Comparison of ENCODE assay signal across 19 cellular contexts in genomic region chr19:53034948-53035675, GRCh38. TPM values are rescaled to one million over a fixed set of nuclear protein-coding genes. Genes with fewer than 3 reads are reported as not detected.
A peak's percentile ranks its signal among the peaks of the same experiment; 100 is the strongest.
DNase-seq lines count a peak whose midpoint lies in the region; ATAC-seq, FAIRE-seq and TF ChIP-seq lines count a peak whose summit lies in the region.
"Had no signal": no experiment of that assay in that cellular context is flagged by ENCODE, and none has a peak within 500 bp of the region (broad histone marks: within the 10 kb centered on the region; RNA-seq: fewer than 3 reads in every experiment).

No MANE protein-coding gene starts in this region.

- no peak overlapping the region for H3K9ac ChIP-seq in HepG2 (ENCODE audit: insufficient read depth, low read depth, low read length)

- no peak for ATAC-seq in HepG2
- no peak for ATAC-seq in right lobe of liver
- ATAC-seq in GM18858 (IDR thresholded peaks at IDR 0.05; ENCODE audit: unreplicated experiment), result no peak
- ATAC-seq: Right ventricle myocardium inferior had no signal

- in situ Hi-C loops in HepG2 (cut with HindIII; ENCODE audit: extremely low pct_ligation_motif_present, low pct_unique_long_range_greater_than_20kb), result no loop called here

- H3K36me3 Mint-ChIP-seq in brain (peaks cover 4% of the 10 kb centered on the region), type B pancreatic cell (peaks cover 3% of the 10 kb centered on the region)

- BruUV-seq in HepG2 (replicated peaks; lab: Mats Ljungman, UMichigan), result no TSS peak

- no peaks in the 10 kb centered on the region; a peak in 1 of 5 replicates for H3K27me3 ChIP-seq in HepG2 (ENCODE audit: control insufficient read depth in 1 of 2, insufficient read depth in 2 of 2, low read length in 2 of 2)
- no peaks in the 10 kb centered on the region for H3K27me3 ChIP-seq in right lobe of liver

- H3K4me3 Mint-ChIP-seq in brain (peak overlapping the region in 3 of 5 experiments; percentile 20 to 28 (median 25)), type B pancreatic cell (peak overlapping the region; percentile 74)
- H3K4me3 Mint-ChIP-seq: H9 had no signal

- H3K36me3 ChIP-seq in HepG2 (replicated peaks in 1 of 2; ENCODE audit: control insufficient read depth in 1 of 2, insufficient read depth in 2 of 2, low read length in 2 of 2), result no peaks in the 10 kb centered on the region
- H3K36me3 ChIP-seq in right lobe of liver, result no peaks in the 10 kb centered on the region

- H3K4me1 Mint-ChIP-seq in brain, result peaks cover 5% of the 10 kb centered on the region
- H3K4me1 Mint-ChIP-seq in type B pancreatic cell (ENCODE audit: unreplicated experiment), result peaks cover 20% of the 10 kb centered on the region

- H3K27ac ChIP-seq in HepG2 (ENCODE audit: extremely low read length, insufficient read depth, low read length) (no peak overlapping the region), right lobe of liver (no peak overlapping the region)
- H3K27ac ChIP-seq: HL-60 had no signal

- POLR2A ChIA-PET in HepG2 (lab: Yijun Ruan, JAX), result no interaction called here

- no peak overlapping the region for H3K4me2 ChIP-seq in HepG2 (ENCODE audit: low read depth, low read length)

- H3K4me1 ChIP-seq in HepG2 (ENCODE audit: insufficient read depth, low read length), result no peaks in the 10 kb centered on the region
- H3K4me1 ChIP-seq in right lobe of liver, result no peaks in the 10 kb centered on the region

- H3K27me3 Mint-ChIP-seq in brain, result peaks cover 25% of the 10 kb centered on the region
- H3K27me3 Mint-ChIP-seq in type B pancreatic cell, result no peaks in the 10 kb centered on the region

- WGBS in HepG2 (ENCODE audit: low lambda C conversion rate), result 7% methylated on average over 3 of the region's 4 CpGs
- WGBS in right lobe of liver (ENCODE audit: insufficient coverage, low coverage, low lambda C conversion rate, missing lambda C conversion rate), result 57% methylated on average over 4 of the region's 4 CpGs

- TF ChIP-seq POLR2A in HepG2 (IDR thresholded peaks at IDR 0.05; ENCODE audit: insufficient read depth in 1 of 2, low read depth in 2 of 2, low read length in 2 of 2) (no peak), right lobe of liver (IDR thresholded peaks at IDR 0.05) (no peak)

- CTCF ChIA-PET in HepG2 (lab: Yijun Ruan, JAX; ENCODE audit: low intra/inter-chr PET ratio, low total read pairs), result no interaction called here

- DNase-seq in HepG2 (ENCODE audit: low spot score) (no peak), right lobe of liver (no peak), kidney tubule cell (ENCODE audit: low spot score) (peak; percentile 96), type B pancreatic cell (ENCODE audit: extremely low spot score, unreplicated experiment) (no peak), dedifferentiated amniotic fluid mesenchymal stem cell (ENCODE audit: extremely low spot score) (no peak), RCC 7860 (ENCODE audit: low spot score) (no peak)
- DNase-seq: C1 segment of cervical spinal cord, H9, NCI-H1417 treated with DMSO at 0.1 percent for 48 hours, NCI-H1930, NCI-H446 treated with DMSO at 0.1 percent for 48 hours, NCI-H748 treated with DMSO at 0.1 percent for 48 hours had no signal

- no peak for TF ChIP-seq RAD21 in HepG2 (CRISPR knock-in tag; IDR thresholded peaks at IDR 0.05)

- peaks cover 54% of the 10 kb centered on the region for H3K9me3 ChIP-seq in HepG2 (ENCODE audit: low read length)
- no peaks in the 10 kb centered on the region for H3K9me3 ChIP-seq in right lobe of liver

- H3K27ac Mint-ChIP-seq in brain (no peak overlapping the region), type B pancreatic cell (peak overlapping the region; percentile 91)
- H3K27ac Mint-ChIP-seq: H9 had no signal

- no peaks in the 10 kb centered on the region for H3K79me2 ChIP-seq in HepG2 (ENCODE audit: insufficient read depth, low read length)

- H3K4me3 ChIP-seq in HepG2 (replicated peaks in 1 of 3; ENCODE audit: insufficient read depth in 1 of 3, low read depth in 2 of 3, low read length in 3 of 3) (no peak overlapping the region), right lobe of liver (no peak overlapping the region)

- H3K9me3 Mint-ChIP-seq in brain (peaks cover 8 to 31% (median 20%) of the 10 kb centered on the region in 5 experiments), type B pancreatic cell (no peaks in the 10 kb centered on the region)

- H4K20me1 ChIP-seq in HepG2 (ENCODE audit: insufficient read depth, low read length), result no peaks in the 10 kb centered on the region

- TF ChIP-seq CTCF in HepG2 (CRISPR knock-in tag; IDR thresholded peaks at IDR 0.05) (no peak), right lobe of liver (IDR thresholded peaks at IDR 0.05) (no peak), brain (conservative IDR thresholded peaks at IDR 0.05) (no peak), type B pancreatic cell (conservative IDR thresholded peaks at IDR 0.05) (no peak)

- intact Hi-C loops in HepG2 (cut with micrococcal nuclease; ENCODE audit: unreplicated experiment) (no loop called here), right lobe of liver (cut with DNase I) (no loop called here)

- FAIRE-seq in HepG2 (lab: Jason Lieb, UNC) (no peak), RCC 7860 (lab: Jason Lieb, UNC) (no peak)
- FAIRE-seq: A204.1, HTR-8/SVneo had no signal

- TF ChIP-seq EP300 in HepG2 (IDR thresholded peaks at IDR 0.05; ENCODE audit: low read depth in 2 of 2, low read length in 2 of 2) (no peak), HepG2 (CRISPR knock-in tag; IDR thresholded peaks at IDR 0.05; ENCODE audit: borderline replicate concordance) (no peak)

- no peak overlapping the region for H2AFZ ChIP-seq in HepG2 (ENCODE audit: low read length)

TF ChIP-seq in HepG2, 621 proteins besides CTCF, POLR2A, EP300 and RAD21 (continues in another document):
- peak; percentile 73 for TF ChIP-seq CREB1 (IDR thresholded peaks at IDR 0.05)
- TF ChIP-seq CREB1 (CRISPR knock-in tag; IDR thresholded peaks at IDR 0.05), result no peak

RNA-seq across cellular contexts. Expression of gene ERVV-2, which starts 9.4 kb away (rescaled TPM):
- total RNA-seq in HepG2 (2016; rRNA removed; fragmentation: Illumina TruSeq; extraction: Trizol) (not detected in 2 replicates), right lobe of liver (not detected), type B pancreatic cell (ENCODE audit: low replicate concordance) (0.53 and 2.2 TPM in 2 replicates)
- total RNA-seq in HepG2 (2016; cell fraction: cytosol; rRNA removed; fragmentation: Illumina TruSeq; extraction: Trizol; ENCODE audit: low read depth), result not detected in 2 replicates
- total RNA-seq in HepG2 (2016; cell fraction: insoluble cytoplasmic fraction; rRNA removed; fragmentation: Illumina TruSeq; extraction: Trizol), result not detected in 2 replicates
- not detected in 2 replicates for total RNA-seq in HepG2 (2016; cell fraction: membrane; rRNA removed; fragmentation: Illumina TruSeq; extraction: Trizol)
- not detected in 2 replicates for total RNA-seq in HepG2 (2016; cell fraction: nucleus; rRNA removed; fragmentation: Illumina TruSeq; extraction: Trizol)
- polyA plus RNA-seq in HepG2 (2011; rRNA removed) (0.03 TPM in 1 of 2 replicates, not detected in the other), brain (ENCODE audit: insufficient read depth, low read depth, low replicate concordance) (not detected)
- 0.04 TPM in 1 of 2 replicates, not detected in the other for polyA plus RNA-seq in HepG2 (2011; cell fraction: cytosol; rRNA removed)
- not detected in 2 replicates for polyA plus RNA-seq in HepG2 (2011; cell fraction: nucleus; rRNA removed)
- not detected in 2 replicates for polyA plus RNA-seq in HepG2 (2012)
- polyA plus RNA-seq in HepG2 (2016; cell fraction: cytosol; fragmentation: Illumina TruSeq; extraction: Trizol; ENCODE audit: low read depth), result not detected in 2 replicates
- not detected in 2 replicates for polyA plus RNA-seq in HepG2 (2016; cell fraction: insoluble cytoplasmic fraction; fragmentation: Illumina TruSeq; extraction: Trizol; ENCODE audit: low read depth)
- polyA plus RNA-seq in HepG2 (2016; cell fraction: membrane; fragmentation: Illumina TruSeq; extraction: Trizol; ENCODE audit: low read depth), result not detected in 2 replicates
- not detected in 2 replicates for polyA plus RNA-seq in HepG2 (2016; cell fraction: nucleus; fragmentation: Illumina TruSeq; extraction: Trizol; ENCODE audit: insufficient read depth, low read depth)
- 0.09 TPM in 1 of 2 replicates, not detected in the other for polyA minus RNA-seq in HepG2 (2011; rRNA and poly(A)+ RNA removed; ENCODE audit: low replicate concordance)
- not detected in 2 replicates for polyA minus RNA-seq in HepG2 (2011; cell fraction: cytosol; rRNA and poly(A)+ RNA removed)
- not detected in 2 replicates for polyA minus RNA-seq in HepG2 (2011; cell fraction: nucleus; rRNA and poly(A)+ RNA removed)
- total RNA-seq: H9, LHCN-M2, Right ventricle myocardium inferior had no signal

RNA-seq across cellular contexts. Expression of gene ERVV-1, which starts 21.4 kb away (rescaled TPM):
- total RNA-seq in HepG2 (2016; rRNA removed; fragmentation: Illumina TruSeq; extraction: Trizol), result not detected in 2 replicates
- not detected in 2 replicates for total RNA-seq in HepG2 (2016; cell fraction: cytosol; rRNA removed; fragmentation: Illumina TruSeq; extraction: Trizol; ENCODE audit: low read depth)
- not detected in 2 replicates for total RNA-seq in HepG2 (2016; cell fraction: insoluble cytoplasmic fraction; rRNA removed; fragmentation: Illumina TruSeq; extraction: Trizol)
- not detected in 2 replicates for total RNA-seq in HepG2 (2016; cell fraction: membrane; rRNA removed; fragmentation: Illumina TruSeq; extraction: Trizol)
- total RNA-seq in HepG2 (2016; cell fraction: nucleus; rRNA removed; fragmentation: Illumina TruSeq; extraction: Trizol), result not detected in 2 replicates
- polyA plus RNA-seq in HepG2 (2011; rRNA removed), result not detected in 2 replicates
- polyA plus RNA-seq in HepG2 (2011; cell fraction: cytosol; rRNA removed), result not detected in 2 replicates
- not detected in 2 replicates for polyA plus RNA-seq in HepG2 (2011; cell fraction: nucleus; rRNA removed)
- polyA plus RNA-seq in HepG2 (2012), result not detected in 2 replicates
- polyA plus RNA-seq in HepG2 (2016; cell fraction: cytosol; fragmentation: Illumina TruSeq; extraction: Trizol; ENCODE audit: low read depth), result not detected in 2 replicates
- polyA plus RNA-seq in HepG2 (2016; cell fraction: insoluble cytoplasmic fraction; fragmentation: Illumina TruSeq; extraction: Trizol; ENCODE audit: low read depth), result not detected in 2 replicates
- not detected in 2 replicates for polyA plus RNA-seq in HepG2 (2016; cell fraction: membrane; fragmentation: Illumina TruSeq; extraction: Trizol; ENCODE audit: low read depth)
- polyA plus RNA-seq in HepG2 (2016; cell fraction: nucleus; fragmentation: Illumina TruSeq; extraction: Trizol; ENCODE audit: insufficient read depth, low read depth), result not detected in 2 replicates
- polyA minus RNA-seq in HepG2 (2011; rRNA and poly(A)+ RNA removed; ENCODE audit: low replicate concordance), result not detected in 2 replicates
- not detected in 2 replicates for polyA minus RNA-seq in HepG2 (2011; cell fraction: cytosol; rRNA and poly(A)+ RNA removed)
- polyA minus RNA-seq in HepG2 (2011; cell fraction: nucleus; rRNA and poly(A)+ RNA removed), result not detected in 2 replicates
- total RNA-seq in right lobe of liver, result not detected
- not detected for polyA plus RNA-seq in brain (ENCODE audit: insufficient read depth, low read depth, low replicate concordance)
- total RNA-seq in type B pancreatic cell (ENCODE audit: low replicate concordance), result 0.17 and 0.50 TPM in 2 replicates
- total RNA-seq: H9, LHCN-M2, Right ventricle myocardium inferior had no signal
